ENCODE assay signal across 8 cellular contexts in the genomic region with DNA sequence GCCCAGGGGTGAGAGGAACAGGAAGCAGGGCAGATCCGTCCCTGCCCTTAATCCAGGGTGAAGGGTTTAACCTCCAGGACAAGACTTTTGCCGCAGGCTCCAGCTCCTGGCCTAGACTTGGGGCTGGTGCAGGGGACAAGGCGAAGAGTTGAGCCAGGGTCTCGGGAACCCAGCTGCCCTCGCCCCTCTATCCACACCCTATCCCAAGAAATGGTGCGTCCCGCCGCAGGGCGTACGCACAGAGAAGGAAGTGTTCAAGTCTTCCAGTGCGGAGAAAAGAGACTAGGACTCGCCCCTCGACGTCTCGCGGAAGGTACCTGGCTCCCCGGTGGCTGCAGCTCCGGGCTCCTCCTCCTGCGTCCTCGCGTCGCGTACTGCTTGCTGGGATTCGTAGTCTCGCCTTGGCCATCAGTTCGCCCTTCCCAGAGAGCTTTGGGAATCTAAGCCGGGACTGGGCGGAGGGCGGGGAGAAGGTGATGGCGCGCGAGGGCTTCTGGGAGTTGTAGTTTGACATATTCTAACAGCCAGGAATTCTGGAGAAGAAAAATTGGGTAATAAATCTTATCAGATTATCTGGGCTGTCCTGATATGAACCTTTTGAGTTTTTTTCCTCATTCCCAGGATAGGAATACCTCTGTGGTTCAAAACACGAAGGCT. TPM values are rescaled to one million over a fixed set of nuclear protein-coding genes. Genes with fewer than 3 reads are reported as not detected.
DNase-seq lines count a peak whose midpoint lies in the region; ATAC-seq, FAIRE-seq and TF ChIP-seq lines count a peak whose summit lies in the region.

A gene with protein sequence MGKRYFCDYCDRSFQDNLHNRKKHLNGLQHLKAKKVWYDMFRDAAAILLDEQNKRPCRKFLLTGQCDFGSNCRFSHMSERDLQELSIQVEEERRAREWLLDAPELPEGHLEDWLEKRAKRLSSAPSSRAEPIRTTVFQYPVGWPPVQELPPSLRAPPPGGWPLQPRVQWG (minus strand): TSS at position 376 of the 657 bp plus-strand sequence. CDS start 18,463 bp downstream, outside the sequence.

- no peaks in the 10 kb centered on the region for H3K36me3 ChIP-seq in breast epithelium
- peaks cover 24% of the 10 kb centered on the region for H3K36me3 ChIP-seq in iPS-18a (ENCODE audit: control insufficient read depth, low read depth, low read length)
- peaks cover 14% of the 10 kb centered on the region for H3K36me3 ChIP-seq in skeletal muscle satellite cell (ENCODE audit: insufficient read depth, low read length)

- peak within 1 kb of the TSS; percentile 98 for H3K4me2 ChIP-seq in A549
- H3K4me2 ChIP-seq in skeletal muscle satellite cell (ENCODE audit: low read length), result peak within 1 kb of the TSS; percentile 91

- TF ChIP-seq POLR2A in A549 (IDR thresholded peaks at IDR 0.05; ENCODE audit: low read length) (peak; percentile 79), breast epithelium (IDR thresholded peaks at IDR 0.05) (peak; percentile 50)

- H3K9me3 ChIP-seq in A549 (no peaks in the 10 kb centered on the region), breast epithelium (no peaks in the 10 kb centered on the region), iPS-18a (ENCODE audit: control insufficient read depth, low read depth, low read length) (no peaks in the 10 kb centered on the region), skeletal muscle satellite cell (replicated peaks; ENCODE audit: low read length) (no peaks in the 10 kb centered on the region)

- POLR2A ChIA-PET in A549 (lab: Yijun Ruan, JAX), result interaction anchor here (0.7 to 2.5 kb wide), 6 partner anchors 9 to 117 kb away, joined by 3 to 6 read pairs (median 4); a partner anchor contains a TSS

- intact Hi-C loops in breast epithelium (cut with DNase I; ENCODE audit: low total_unique reads), result loop anchor here (10.0 kb wide), 1 partner anchor 452 kb away; a partner anchor contains a TSS

- FAIRE-seq in A549 (lab: Jason Lieb, UNC), result peak; percentile 23

- CTCF ChIA-PET in A549 (lab: Yijun Ruan, JAX), result interaction anchor here (1.0 to 1.2 kb wide), 2 partner anchors 131 to 238 kb away, joined by 3 read pairs; no protein-coding TSS in a partner anchor

- DNase-seq in A549 (ENCODE audit: low read depth in 1 of 2, low spot score in 1 of 2), result peak; percentile 94 to 97
- peak; percentile 69 for DNase-seq in NCI-H2196 treated with DMSO at 0.1 percent for 48 hours (lab: John Stamatoyannopoulos, UW; ENCODE audit: unreplicated experiment)
- peak; percentile 95 to 96 for DNase-seq in breast epithelium (ENCODE audit: low spot score in 2 of 2)

- no peak for TF ChIP-seq EP300 in A549 (IDR thresholded peaks at IDR 0.05)

- no peak for TF ChIP-seq RAD21 in A549 (conservative IDR thresholded peaks at IDR 0.05 in 1 of 2, IDR thresholded peaks at IDR 0.05 in 1 of 2)

- ATAC-seq in A549 (peak; percentile 99 to 100), GM18868 (IDR thresholded peaks at IDR 0.05; ENCODE audit: unreplicated experiment) (peak; percentile 85), HG03108 (IDR thresholded peaks at IDR 0.05; ENCODE audit: unreplicated experiment) (peak; percentile 90)

- H3K27ac ChIP-seq in A549 (peak within 1 kb of the TSS; percentile 95 to 98), VCaP (peak within 1 kb of the TSS; percentile 88), breast epithelium (peak within 1 kb of the TSS; percentile 92), iPS-18a (ENCODE audit: low read length) (peak within 1 kb of the TSS; percentile 96)

- peaks cover 22% of the 10 kb centered on the region; the same call in 2 of the 3 replicates for H3K4me1 ChIP-seq in A549
- H3K4me1 ChIP-seq in breast epithelium, result peaks cover 8 to 10% of the 10 kb centered on the region in 2 donors
- peaks cover 4% of the 10 kb centered on the region for H3K4me1 ChIP-seq in iPS-18a (ENCODE audit: control insufficient read depth, low read depth, low read length)
- peaks cover 16% of the 10 kb centered on the region for H3K4me1 ChIP-seq in skeletal muscle satellite cell (ENCODE audit: control insufficient read depth, insufficient read depth, low read length)

- TF ChIP-seq CTCF in A549 (IDR thresholded peaks at IDR 0.05) (no peak), VCaP (conservative IDR thresholded peaks at IDR 0.05) (no peak), breast epithelium (IDR thresholded peaks at IDR 0.05) (no peak)

- H3K27me3 ChIP-seq in breast epithelium (no peaks in the 10 kb centered on the region), iPS-18a (ENCODE audit: control insufficient read depth, insufficient read depth, low read length) (no peaks in the 10 kb centered on the region), skeletal muscle satellite cell (ENCODE audit: control insufficient read depth, insufficient read depth, low read length) (no peaks in the 10 kb centered on the region)

- H3K4me3 ChIP-seq in A549, result peak within 1 kb of the TSS; percentile 96
- H3K4me3 ChIP-seq in breast epithelium, result peak within 1 kb of the TSS; percentile 91 to 98 (median 91)
- H3K4me3 ChIP-seq in iPS-18a (ENCODE audit: low read length), result peak within 1 kb of the TSS; percentile 86
- peak within 1 kb of the TSS; percentile 89 for H3K4me3 ChIP-seq in skeletal muscle satellite cell (ENCODE audit: low read length)

- under 1% methylated on average over 19 of the region's 33 CpGs for WGBS in A549 (ENCODE audit: missing lambda C conversion rate)

- peak within 1 kb of the TSS; percentile 79 for H3K9ac ChIP-seq in iPS-18a (ENCODE audit: low read length)
- H3K9ac ChIP-seq in skeletal muscle satellite cell (ENCODE audit: low read depth, low read length), result peak within 1 kb of the TSS; percentile 95

TF ChIP-seq in A549, 52 proteins besides CTCF, POLR2A, EP300 and RAD21:
- TF ChIP-seq JUN (IDR thresholded peaks at IDR 0.05), result peak in 1 of 2 experiments; percentile 26; a peak in 1 of 5 replicates
- TF ChIP-seq, protein P1, sequence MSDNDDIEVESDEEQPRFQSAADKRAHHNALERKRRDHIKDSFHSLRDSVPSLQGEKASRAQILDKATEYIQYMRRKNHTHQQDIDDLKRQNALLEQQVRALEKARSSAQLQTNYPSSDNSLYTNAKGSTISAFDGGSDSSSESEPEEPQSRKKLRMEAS (IDR thresholded peaks at IDR 0.05), result no peak

RNA-seq across cellular contexts. Expression of the gene that starts here (rescaled TPM):
- polyA plus RNA-seq in A549 (2011; rRNA removed) (13.3 and 14.5 TPM in 2 replicates), A549 (2017; fragmentation: RNase III; extraction: RNeasy Plus Mini Kit Qiagen cat#74134 plus additional on column Dnase treatment) (11.4 to 13.0 TPM (median 13.0 TPM) in 3 replicates)
- 24.6 and 31.0 TPM in 2 replicates for polyA plus RNA-seq in A549 (2012; cell fraction: cytosol; rRNA removed)
- 18.2 and 25.6 TPM in 2 replicates for polyA plus RNA-seq in A549 (2012; cell fraction: nucleus; rRNA removed)
- polyA minus RNA-seq in A549 (2011; rRNA and poly(A)+ RNA removed), result 7.6 and 8.2 TPM in 2 replicates
- total RNA-seq in breast epithelium, result 10 to 100 TPM; 22.5 to 26.2 (median 23.0) TPM
- total RNA-seq in skeletal muscle satellite cell (2012; rRNA removed), result 18.8 and 24.2 TPM in 2 replicates

Comparison
In these comparisons a context has a peak if more than half of its experiments do, and no peak if none do; other contexts are left out.
1. Peak in every context shown above with its lines: DNase-seq, ATAC-seq, H3K4me3 ChIP-seq and H3K27ac ChIP-seq.